ENCODE assay signal across 9 cellular contexts in genomic region chr3:125684199-125684598, GRCh38.
DNase-seq lines count a peak whose midpoint lies in the region; ATAC-seq and TF ChIP-seq lines count a peak whose summit lies in the region.
"Had no signal": no experiment of that assay in that cellular context is flagged by ENCODE, and none has a peak within 500 bp of the region (broad histone marks: within the 10 kb centered on the region; RNA-seq: fewer than 3 reads in every experiment).

No MANE protein-coding gene starts in this region.

- no peaks in the 10 kb centered on the region for H3K27me3 ChIP-seq in PC-9 (ENCODE audit: insufficient read depth, low read depth)
- H3K27me3 ChIP-seq in heart left ventricle, result no peaks in the 10 kb centered on the region
- H3K27me3 ChIP-seq in sigmoid colon, result no peaks in the 10 kb centered on the region

- no peaks in the 10 kb centered on the region for H4K20me1 ChIP-seq in PC-9 (ENCODE audit: insufficient read depth)

- H3F3A ChIP-seq in PC-9 (ENCODE audit: insufficient read depth, low read depth), result no peaks in the 10 kb centered on the region

- CTCF ChIA-PET in PC-9 (lab: Charles Lee), result no interaction called here

- TF ChIP-seq POLR2A in heart left ventricle (IDR thresholded peaks at IDR 0.05) (no peak), sigmoid colon (IDR thresholded peaks at IDR 0.05) (no peak)

- ATAC-seq in heart left ventricle, result peak in 2 of 4 donors; percentile 20 to 54
- ATAC-seq in T-helper 17 cell, result no peak

- H3K36me3 Mint-ChIP-seq in T-helper 17 cell (ENCODE audit: low read depth), result peaks cover under 1% of the 10 kb centered on the region

- intact Hi-C loops in PC-9 (cut with micrococcal nuclease; ENCODE audit: unreplicated experiment) (no loop called here), heart left ventricle (cut with DNase I) (no loop called here), sigmoid colon (cut with DNase I) (loop anchor here (5.0 kb wide), 1 partner anchor 92 kb away; no protein-coding TSS in a partner anchor)

- BruUV-seq in PC-9 (replicated peaks; lab: Mats Ljungman, UMichigan), result no TSS peak

- WGBS in heart left ventricle, 4 donors, result 36 to 55% (median 49%) methylated on average over 8 to 11 of the region's 11 CpGs
- 50 to 71% methylated on average over 11 of the region's 11 CpGs for WGBS in sigmoid colon, 2 donors

- no peaks in the 10 kb centered on the region for H3K4me1 Mint-ChIP-seq in T-helper 17 cell

- H3K4me1 ChIP-seq in PC-9 (replicated peaks; ENCODE audit: insufficient read depth) (no peaks in the 10 kb centered on the region), heart left ventricle (peaks cover 0 to 15% (median 5%) of the 10 kb centered on the region in 12 donors), sigmoid colon (peaks cover 0 to 31% (median 13%) of the 10 kb centered on the region in 4 donors)

- POLR2A ChIA-PET in PC-9 (lab: Charles Lee; ENCODE audit: unreplicated experiment), result no interaction called here

- H3K36me3 ChIP-seq in PC-9 (ENCODE audit: low read depth) (no peaks in the 10 kb centered on the region), heart left ventricle (no peaks in the 10 kb centered on the region), sigmoid colon (no peaks in the 10 kb centered on the region)

- H3K9me3 ChIP-seq in PC-9 (ENCODE audit: insufficient read depth, low read depth) (no peaks in the 10 kb centered on the region), heart left ventricle (no peaks in the 10 kb centered on the region), sigmoid colon (no peaks in the 10 kb centered on the region), T-helper 17 cell (ENCODE audit: control insufficient read depth, low read length, poor library complexity, severe bottlenecking) (no peaks in the 10 kb centered on the region)

- no peaks in the 10 kb centered on the region for H3K9me2 ChIP-seq in PC-9 (ENCODE audit: insufficient read depth)

- H3K27ac ChIP-seq in PC-9, result no peak overlapping the region
- peak overlapping the region in 1 of 12 donors; percentile 70 for H3K27ac ChIP-seq in heart left ventricle
- H3K27ac ChIP-seq in sigmoid colon, result peak overlapping the region in 3 of 4 donors; percentile 72 to 84 (median 80)

- DNase-seq in DMS 273 (lab: John Stamatoyannopoulos, UW; ENCODE audit: unreplicated experiment), result peak; percentile 59
- DNase-seq in DMS 273 treated with DMSO at 0.1 percent for 48 hours (lab: John Stamatoyannopoulos, UW), result no peak
- DNase-seq in PC-9, result no peak
- no peak for DNase-seq in heart left ventricle
- DNase-seq in sigmoid colon, result peak; percentile 74
- DNase-seq in T-helper 17 cell, result no peak
- DNase-seq in AG08395 (ENCODE audit: low spot score), result no peak
- no peak for DNase-seq in stimulated activated naive CD4-positive, alpha-beta T cell treated with Interleukin-2 at 50 U/mL for 16 hours (lab: John Stamatoyannopoulos, UW)
- DNase-seq: 8988T had no signal

- no peak overlapping the region for H3K4me3 ChIP-seq in PC-9
- H3K4me3 ChIP-seq in heart left ventricle, result no peak overlapping the region
- H3K4me3 ChIP-seq in sigmoid colon, result no peak overlapping the region

- H2AFZ ChIP-seq in PC-9, result no peak overlapping the region

- no peak overlapping the region for H3K4me2 ChIP-seq in PC-9

- peaks cover 12% of the 10 kb centered on the region for H3K27me3 Mint-ChIP-seq in T-helper 17 cell

- H3K27ac Mint-ChIP-seq in T-helper 17 cell, result no peak overlapping the region

- no peaks in the 10 kb centered on the region for H3K79me2 ChIP-seq in PC-9 (ENCODE audit: low read depth)

- TF ChIP-seq EP300 in sigmoid colon (IDR thresholded peaks at IDR 0.05), result no peak

- H3K4me3 Mint-ChIP-seq in T-helper 17 cell, result no peak overlapping the region

- TF ChIP-seq CTCF in PC-9 (conservative IDR thresholded peaks at IDR 0.05) (peak; percentile 36; the same call in 1 of the 2 replicates), heart left ventricle (IDR thresholded peaks at IDR 0.05) (peak in 11 of 12 donors; percentile 10 to 42 (median 20)), sigmoid colon (IDR thresholded peaks at IDR 0.05) (peak in 2 of 4 experiments; percentile 21 to 34)

Comparison
In these comparisons a context has a peak if more than half of its experiments do, and no peak if none do; other contexts are left out.
1. DNase-seq: peak in DMS 273 (single experiment) and sigmoid colon (single experiment); none in DMS 273 treated with DMSO at 0.1 percent for 48 hours (single experiment), PC-9 (0 of 2), heart left ventricle (0 of 5), T-helper 17 cell (0 of 3), AG08395 (single experiment) and stimulated activated naive CD4-positive, alpha-beta T cell treated with Interleukin-2 at 50 U/mL for 16 hours (single experiment).